9 cellular contexts compared by ENCODE assay signal in the genomic region with DNA sequence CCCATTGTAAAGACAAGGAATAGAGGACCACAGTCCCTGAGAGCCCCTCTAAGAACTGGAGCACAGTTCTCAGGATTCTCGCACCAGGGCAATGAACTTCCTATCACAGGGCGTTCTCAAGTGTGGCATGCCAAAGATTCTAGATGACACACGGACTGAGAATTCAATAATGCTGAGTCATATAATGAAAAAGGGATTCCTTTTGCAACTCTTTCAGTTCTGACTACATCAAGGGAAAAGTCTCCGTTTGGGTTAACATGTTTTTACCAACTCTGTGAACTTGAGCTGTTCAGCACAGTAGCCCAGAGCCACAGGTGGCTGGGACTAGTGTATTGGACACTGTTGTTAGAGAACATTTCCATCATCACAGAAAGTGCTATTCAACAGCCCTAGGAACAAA. TPM values are rescaled to one million over a fixed set of nuclear protein-coding genes. Genes with fewer than 3 reads are reported as not detected.
A peak's percentile ranks its signal among the peaks of the same experiment; 100 is the strongest.
DNase-seq lines count a peak whose midpoint lies in the region; ATAC-seq and TF ChIP-seq lines count a peak whose summit lies in the region.
"Had no signal": no experiment of that assay in that cellular context is flagged by ENCODE, and none has a peak within 500 bp of the region (broad histone marks: within the 10 kb centered on the region; RNA-seq: fewer than 3 reads in every experiment).

No MANE protein-coding gene starts in this region.

- ATAC-seq in Panc1 = peak; percentile 26; the same call in 1 of the 2 replicates
- ATAC-seq in mucosa of descending colon = no peak

- no peak overlapping the region for H3K4me3 ChIP-seq in Panc1 (ENCODE audit: low read depth in 2 of 2, low read length in 2 of 2)
- no peak overlapping the region for H3K4me3 ChIP-seq in skeletal muscle cell (ENCODE audit: low read depth, low read length)
- H3K4me3 ChIP-seq in tibial nerve = no peak overlapping the region
- H3K4me3 ChIP-seq in mucosa of descending colon = no peak overlapping the region

- no peak for TF ChIP-seq EP300 in tibial nerve (IDR thresholded peaks at IDR 0.05)

- H3K36me3 ChIP-seq in Panc1 (ENCODE audit: control insufficient read depth, insufficient read depth, low read length) = peaks cover 12% of the 10 kb centered on the region; the same call in 1 of the 2 replicates
- peaks cover 0 to 42% (median 0%) of the 10 kb centered on the region in 3 donors for H3K36me3 ChIP-seq in tibial nerve
- no peaks in the 10 kb centered on the region for H3K36me3 ChIP-seq in mucosa of descending colon (ENCODE audit: low read depth)

- DNase-seq in activated naive CD4-positive, alpha-beta T cell treated with Interleukin-2 at 50 U/mL for 16 hours = peak; percentile 15
- no peak for DNase-seq in activated naive CD4-positive, alpha-beta T cell treated with anti-CD3 and anti-CD28 coated beads, Interleukin-2, amount 10 ng/mL, durations not matched to agents 7 days and 5 days
- DNase-seq in Panc1 (ENCODE audit: low read depth, low spot score) (peak; percentile 88), epidermal melanocyte (ENCODE audit: insufficient read length, low spot score) (peak; percentile 51), skeletal muscle cell (ENCODE audit: low read depth) (peak; percentile 76), tibial nerve (ENCODE audit: low spot score in 2 of 2) (no peak), mucosa of descending colon (no peak), NAMALWA (ENCODE audit: low spot score) (no peak)
- DNase-seq: activated T-cell treated with anti-CD3 and anti-CD28 coated beads, Interleukin-2, amount 50 U/mL, for 4 hours had no signal

- H3K27me3 Mint-ChIP-seq in activated naive CD4-positive, alpha-beta T cell treated with anti-CD3 and anti-CD28 coated beads, Interleukin-2, amount 10 ng/mL, durations not matched to agents 7 days and 5 days = no peaks in the 10 kb centered on the region

- peaks cover 36% of the 10 kb centered on the region for H3K36me3 Mint-ChIP-seq in activated naive CD4-positive, alpha-beta T cell treated with anti-CD3 and anti-CD28 coated beads, Interleukin-2, amount 10 ng/mL, durations not matched to agents 7 days and 5 days

- peaks cover 15% of the 10 kb centered on the region for H3K4me1 ChIP-seq in Panc1 (ENCODE audit: control insufficient read depth, insufficient read depth, low read length)
- peaks cover 0 to 40% (median 10%) of the 10 kb centered on the region in 4 donors for H3K4me1 ChIP-seq in tibial nerve
- H3K4me1 ChIP-seq in mucosa of descending colon (ENCODE audit: low read depth) = peaks cover 19% of the 10 kb centered on the region

- BruUV-seq in Panc1 (replicated peaks; lab: Mats Ljungman, UMichigan) = no TSS peak

- no peaks in the 10 kb centered on the region for H3K27me3 ChIP-seq in Panc1 (ENCODE audit: control insufficient read depth, insufficient read depth, low read length)
- no peaks in the 10 kb centered on the region for H3K27me3 ChIP-seq in tibial nerve

- in situ Hi-C loops in Panc1 (cut with HindIII; ENCODE audit: low pct_unique_long_range_greater_than_20kb, low sequenced_read_pairs) = no loop called here

- peaks cover 53% of the 10 kb centered on the region for H3K4me1 Mint-ChIP-seq in activated naive CD4-positive, alpha-beta T cell treated with anti-CD3 and anti-CD28 coated beads, Interleukin-2, amount 10 ng/mL, durations not matched to agents 7 days and 5 days

- POLR2A ChIA-PET in Panc1 (lab: Charles Lee) = interaction anchor here (0.7 kb wide), 1 partner anchor 102 kb away, joined by 5 read pairs; no protein-coding TSS in a partner anchor

- no peaks in the 10 kb centered on the region for H3K9me3 ChIP-seq in Panc1 (ENCODE audit: control insufficient read depth, insufficient read depth, low read depth, low read length)
- no peaks in the 10 kb centered on the region for H3K9me3 ChIP-seq in tibial nerve
- H3K9me3 ChIP-seq in mucosa of descending colon = no peaks in the 10 kb centered on the region

- WGBS in tibial nerve, 2 donors = 49 to 53% methylated on average over 4 of the region's 4 CpGs

- TF ChIP-seq CTCF in Panc1 (IDR thresholded peaks at IDR 0.05) (no peak), tibial nerve (IDR thresholded peaks at IDR 0.05) (no peak), mucosa of descending colon (IDR thresholded peaks at IDR 0.05) (no peak)

- H3K27ac Mint-ChIP-seq in activated naive CD4-positive, alpha-beta T cell treated with anti-CD3 and anti-CD28 coated beads, Interleukin-2, amount 10 ng/mL, durations not matched to agents 7 days and 5 days = no peak overlapping the region

- intact Hi-C loops in Panc1 (cut with micrococcal nuclease; ENCODE audit: unreplicated experiment) = no loop called here
- intact Hi-C loops in mucosa of descending colon (cut with DNase I, micrococcal nuclease) = no loop called here

- H3K27ac ChIP-seq in Panc1 (ENCODE audit: low read length) (peak overlapping the region; percentile 36), tibial nerve (no peak overlapping the region)

- no peak for TF ChIP-seq POLR2A in tibial nerve (IDR thresholded peaks at IDR 0.05)

- no peaks in the 10 kb centered on the region for H3K9me3 Mint-ChIP-seq in activated naive CD4-positive, alpha-beta T cell treated with anti-CD3 and anti-CD28 coated beads, Interleukin-2, amount 10 ng/mL, durations not matched to agents 7 days and 5 days
- H3K9me3 Mint-ChIP-seq: activated T-cell treated with anti-CD3 and anti-CD28 coated beads, Interleukin-2, amount 50 U/mL, for 4 hours had no signal

- no peak overlapping the region for H3K4me3 Mint-ChIP-seq in activated naive CD4-positive, alpha-beta T cell treated with anti-CD3 and anti-CD28 coated beads, Interleukin-2, amount 10 ng/mL, durations not matched to agents 7 days and 5 days
- H3K4me3 Mint-ChIP-seq: activated T-cell treated with anti-CD3 and anti-CD28 coated beads, Interleukin-2, amount 50 U/mL, for 4 hours had no signal

- CTCF ChIA-PET in activated naive CD4-positive, alpha-beta T cell treated with anti-CD3 and anti-CD28 coated beads, Interleukin-2, amount 10 ng/mL, durations not matched to agents 7 days and 5 days (lab: Charles Lee) = interaction anchor here (2.7 kb wide), 1 partner anchor 127 kb away, joined by 10 read pairs; no protein-coding TSS in a partner anchor
- CTCF ChIA-PET in Panc1 (lab: Charles Lee) = no interaction called here

RNA-seq across cellular contexts. Expression of a gene that starts 3.4 kb away (rescaled TPM):
- total RNA-seq in Panc1 (2021; ENCODE audit: unreplicated experiment) (24.5 TPM), tibial nerve (10 to 100 TPM in 3 of 4 donors, 1 to 10 TPM in 1; 8.0 to 15.0 (median 12.2) TPM), mucosa of descending colon (10 to 100 TPM; 15.5 to 21.2 (median 18.6) TPM)
- polyA plus RNA-seq in Panc1 (2012; ENCODE audit: insufficient read length) = 14.2 TPM

RNA-seq across cellular contexts. Expression of a gene that starts 3.8 kb away (rescaled TPM):
- 49.1 TPM for total RNA-seq in Panc1 (2021; ENCODE audit: unreplicated experiment)
- 75.1 TPM for polyA plus RNA-seq in Panc1 (2012; ENCODE audit: insufficient read length)
- 10 to 100 TPM in 3 of 4 donors, 1 to 10 TPM in 1; 9.2 to 13.3 (median 12.8) TPM for total RNA-seq in tibial nerve
- 10 to 100 TPM in 2 of 3 donors, 1 to 10 TPM in 1; 7.5 to 10.5 (median 10.2) TPM for total RNA-seq in mucosa of descending colon

RNA-seq across cellular contexts. Expression of a gene that starts 22.4 kb away (rescaled TPM):
- total RNA-seq in Panc1 (2021; ENCODE audit: unreplicated experiment) = 5.4 TPM
- 2.3 TPM for polyA plus RNA-seq in Panc1 (2012; ENCODE audit: insufficient read length)
- 10 to 100 TPM in 1 of 4 donors, 1 to 10 TPM in 3; 6.5 to 13.8 (median 8.8) TPM for total RNA-seq in tibial nerve
- 1 to 10 TPM; 2.8 to 3.7 (median 3.2) TPM for total RNA-seq in mucosa of descending colon

RNA-seq across cellular contexts. Expression of a gene that starts 24.1 kb away (rescaled TPM):
- total RNA-seq in Panc1 (2021; ENCODE audit: unreplicated experiment) = 36.8 TPM
- polyA plus RNA-seq in Panc1 (2012; ENCODE audit: insufficient read length) = 44.2 TPM
- 100 to 1,000 TPM; 175 to 325 (median 248) TPM for total RNA-seq in tibial nerve
- 10 to 100 TPM; 51.2 to 69.1 (median 60.0) TPM for total RNA-seq in mucosa of descending colon

Comparison
In these comparisons a context has a peak if more than half of its experiments do, and no peak if none do; other contexts are left out.
1. DNase-seq: peak in activated naive CD4-positive, alpha-beta T cell treated with Interleukin-2 at 50 U/mL for 16 hours (single experiment), Panc1 (single experiment), epidermal melanocyte (single experiment) and skeletal muscle cell (single experiment); none in activated naive CD4-positive, alpha-beta T cell treated with anti-CD3 and anti-CD28 coated beads, Interleukin-2, amount 10 ng/mL, durations not matched to agents 7 days and 5 days (single experiment), tibial nerve (0 of 2), mucosa of descending colon (0 of 3) and NAMALWA (single experiment).